Comparison of ENCODE assay signal across 1 cellular context in the genomic region with DNA sequence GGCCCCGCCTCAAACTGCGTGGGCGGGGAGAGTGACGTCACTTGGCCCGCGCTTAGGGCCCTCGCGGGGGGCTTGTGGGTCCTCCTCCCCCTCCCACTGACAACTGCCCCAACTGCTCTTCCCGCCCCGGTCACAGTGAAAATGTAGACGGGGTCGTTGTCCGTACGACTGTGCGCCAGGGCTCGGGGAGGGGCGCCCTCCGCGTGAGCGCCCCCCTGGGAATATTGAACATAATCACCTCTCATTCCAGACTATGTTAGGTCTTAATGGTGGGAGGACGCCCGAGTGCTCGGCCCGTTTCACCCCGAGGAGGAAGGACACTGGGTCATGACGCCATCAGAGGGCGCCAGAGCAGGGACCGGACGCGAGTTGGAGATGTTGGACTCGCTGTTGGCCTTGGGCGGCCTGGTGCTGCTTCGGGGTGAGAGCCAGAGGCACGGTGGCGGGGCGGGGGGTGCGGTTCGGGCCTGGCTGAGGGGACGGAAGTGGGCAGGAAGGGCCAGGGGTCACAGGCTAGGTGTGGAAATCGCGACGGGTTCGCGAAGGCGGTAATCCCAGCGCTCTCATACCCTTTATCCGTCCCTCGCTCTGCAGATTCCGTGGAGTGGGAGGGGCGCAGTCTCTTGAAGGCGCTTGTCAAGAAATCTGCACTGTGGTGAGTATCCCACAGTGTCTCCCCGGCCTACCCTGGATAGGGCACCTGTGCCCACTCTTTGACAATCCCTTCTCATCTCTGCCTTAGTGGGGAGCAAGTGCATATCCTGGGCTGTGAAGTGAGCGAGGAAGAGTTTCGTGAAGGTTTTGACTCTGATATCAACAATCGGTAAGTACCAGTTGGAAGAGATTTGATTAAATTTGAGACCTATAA.
TF ChIP-seq lines count a peak whose summit lies in the region.

A gene with protein sequence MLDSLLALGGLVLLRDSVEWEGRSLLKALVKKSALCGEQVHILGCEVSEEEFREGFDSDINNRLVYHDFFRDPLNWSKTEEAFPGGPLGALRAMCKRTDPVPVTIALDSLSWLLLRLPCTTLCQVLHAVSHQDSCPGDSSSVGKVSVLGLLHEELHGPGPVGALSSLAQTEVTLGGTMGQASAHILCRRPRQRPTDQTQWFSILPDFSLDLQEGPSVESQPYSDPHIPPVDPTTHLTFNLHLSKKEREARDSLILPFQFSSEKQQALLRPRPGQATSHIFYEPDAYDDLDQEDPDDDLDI (plus strand): TSS at position 40 of the 868 bp plus-strand sequence. CDS start 336 bp downstream, at position 376.

TF ChIP-seq in HCT116, 20 proteins besides CTCF, POLR2A, EP300 and RAD21 (continued from another document):
- TF ChIP-seq JUND (IDR thresholded peaks at IDR 0.05) (no peak; the same call in 1 of the 2 replicates), ELF1 (IDR thresholded peaks at IDR 0.05; ENCODE audit: borderline replicate concordance, low read depth) (no peak; the same call in 1 of the 2 replicates), ZFX (IDR thresholded peaks at IDR 0.05) (peak; percentile 74), YY1 (IDR thresholded peaks at IDR 0.05; ENCODE audit: extremely low read depth, insufficient replicate concordance, low read depth, low read length) (peak; percentile 66), CEBPB (IDR thresholded peaks at IDR 0.05; ENCODE audit: low read depth) (no peak), ZNF274 (IDR thresholded peaks at IDR 0.05; ENCODE audit: low read depth, low read length) (no peak), SP1 (IDR thresholded peaks at IDR 0.05; ENCODE audit: low read depth) (peak; percentile 58), SIN3A (IDR thresholded peaks at IDR 0.05; ENCODE audit: low read depth) (peak; percentile 84), POLR2AphosphoS5 (IDR thresholded peaks at IDR 0.05; ENCODE audit: low read depth, low read length) (peak; percentile 85), EZH2 (IDR thresholded peaks at IDR 0.05) (no peak), EGR1 (IDR thresholded peaks at IDR 0.05; ENCODE audit: low read depth) (peak; percentile 99), FOSL1 (IDR thresholded peaks at IDR 0.05; ENCODE audit: low read depth) (no peak), SRF (IDR thresholded peaks at IDR 0.05; ENCODE audit: low read depth) (peak; percentile 80; the same call in 1 of the 2 replicates)
- TF ChIP-seq, protein P1, sequence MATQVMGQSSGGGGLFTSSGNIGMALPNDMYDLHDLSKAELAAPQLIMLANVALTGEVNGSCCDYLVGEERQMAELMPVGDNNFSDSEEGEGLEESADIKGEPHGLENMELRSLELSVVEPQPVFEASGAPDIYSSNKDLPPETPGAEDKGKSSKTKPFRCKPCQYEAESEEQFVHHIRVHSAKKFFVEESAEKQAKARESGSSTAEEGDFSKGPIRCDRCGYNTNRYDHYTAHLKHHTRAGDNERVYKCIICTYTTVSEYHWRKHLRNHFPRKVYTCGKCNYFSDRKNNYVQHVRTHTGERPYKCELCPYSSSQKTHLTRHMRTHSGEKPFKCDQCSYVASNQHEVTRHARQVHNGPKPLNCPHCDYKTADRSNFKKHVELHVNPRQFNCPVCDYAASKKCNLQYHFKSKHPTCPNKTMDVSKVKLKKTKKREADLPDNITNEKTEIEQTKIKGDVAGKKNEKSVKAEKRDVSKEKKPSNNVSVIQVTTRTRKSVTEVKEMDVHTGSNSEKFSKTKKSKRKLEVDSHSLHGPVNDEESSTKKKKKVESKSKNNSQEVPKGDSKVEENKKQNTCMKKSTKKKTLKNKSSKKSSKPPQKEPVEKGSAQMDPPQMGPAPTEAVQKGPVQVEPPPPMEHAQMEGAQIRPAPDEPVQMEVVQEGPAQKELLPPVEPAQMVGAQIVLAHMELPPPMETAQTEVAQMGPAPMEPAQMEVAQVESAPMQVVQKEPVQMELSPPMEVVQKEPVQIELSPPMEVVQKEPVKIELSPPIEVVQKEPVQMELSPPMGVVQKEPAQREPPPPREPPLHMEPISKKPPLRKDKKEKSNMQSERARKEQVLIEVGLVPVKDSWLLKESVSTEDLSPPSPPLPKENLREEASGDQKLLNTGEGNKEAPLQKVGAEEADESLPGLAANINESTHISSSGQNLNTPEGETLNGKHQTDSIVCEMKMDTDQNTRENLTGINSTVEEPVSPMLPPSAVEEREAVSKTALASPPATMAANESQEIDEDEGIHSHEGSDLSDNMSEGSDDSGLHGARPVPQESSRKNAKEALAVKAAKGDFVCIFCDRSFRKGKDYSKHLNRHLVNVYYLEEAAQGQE (IDR thresholded peaks at IDR 0.05; ENCODE audit: low read depth), result no peak
- TF ChIP-seq, protein P2, sequence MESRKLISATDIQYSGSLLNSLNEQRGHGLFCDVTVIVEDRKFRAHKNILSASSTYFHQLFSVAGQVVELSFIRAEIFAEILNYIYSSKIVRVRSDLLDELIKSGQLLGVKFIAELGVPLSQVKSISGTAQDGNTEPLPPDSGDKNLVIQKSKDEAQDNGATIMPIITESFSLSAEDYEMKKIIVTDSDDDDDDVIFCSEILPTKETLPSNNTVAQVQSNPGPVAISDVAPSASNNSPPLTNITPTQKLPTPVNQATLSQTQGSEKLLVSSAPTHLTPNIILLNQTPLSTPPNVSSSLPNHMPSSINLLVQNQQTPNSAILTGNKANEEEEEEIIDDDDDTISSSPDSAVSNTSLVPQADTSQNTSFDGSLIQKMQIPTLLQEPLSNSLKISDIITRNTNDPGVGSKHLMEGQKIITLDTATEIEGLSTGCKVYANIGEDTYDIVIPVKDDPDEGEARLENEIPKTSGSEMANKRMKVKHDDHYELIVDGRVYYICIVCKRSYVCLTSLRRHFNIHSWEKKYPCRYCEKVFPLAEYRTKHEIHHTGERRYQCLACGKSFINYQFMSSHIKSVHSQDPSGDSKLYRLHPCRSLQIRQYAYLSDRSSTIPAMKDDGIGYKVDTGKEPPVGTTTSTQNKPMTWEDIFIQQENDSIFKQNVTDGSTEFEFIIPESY (IDR thresholded peaks at IDR 0.05; ENCODE audit: extremely low read depth, insufficient replicate concordance, low read length), result no peak
